1 cellular context compared by ENCODE assay signal in genomic region chr10:63206997-63207952, GRCh38.
TF ChIP-seq lines count a peak whose summit lies in the region.

No MANE protein-coding gene starts in this region.

TF ChIP-seq in GM23338, 12 proteins besides CTCF, POLR2A, EP300 and RAD21 (continued from another document):
- TF ChIP-seq, protein P1, sequence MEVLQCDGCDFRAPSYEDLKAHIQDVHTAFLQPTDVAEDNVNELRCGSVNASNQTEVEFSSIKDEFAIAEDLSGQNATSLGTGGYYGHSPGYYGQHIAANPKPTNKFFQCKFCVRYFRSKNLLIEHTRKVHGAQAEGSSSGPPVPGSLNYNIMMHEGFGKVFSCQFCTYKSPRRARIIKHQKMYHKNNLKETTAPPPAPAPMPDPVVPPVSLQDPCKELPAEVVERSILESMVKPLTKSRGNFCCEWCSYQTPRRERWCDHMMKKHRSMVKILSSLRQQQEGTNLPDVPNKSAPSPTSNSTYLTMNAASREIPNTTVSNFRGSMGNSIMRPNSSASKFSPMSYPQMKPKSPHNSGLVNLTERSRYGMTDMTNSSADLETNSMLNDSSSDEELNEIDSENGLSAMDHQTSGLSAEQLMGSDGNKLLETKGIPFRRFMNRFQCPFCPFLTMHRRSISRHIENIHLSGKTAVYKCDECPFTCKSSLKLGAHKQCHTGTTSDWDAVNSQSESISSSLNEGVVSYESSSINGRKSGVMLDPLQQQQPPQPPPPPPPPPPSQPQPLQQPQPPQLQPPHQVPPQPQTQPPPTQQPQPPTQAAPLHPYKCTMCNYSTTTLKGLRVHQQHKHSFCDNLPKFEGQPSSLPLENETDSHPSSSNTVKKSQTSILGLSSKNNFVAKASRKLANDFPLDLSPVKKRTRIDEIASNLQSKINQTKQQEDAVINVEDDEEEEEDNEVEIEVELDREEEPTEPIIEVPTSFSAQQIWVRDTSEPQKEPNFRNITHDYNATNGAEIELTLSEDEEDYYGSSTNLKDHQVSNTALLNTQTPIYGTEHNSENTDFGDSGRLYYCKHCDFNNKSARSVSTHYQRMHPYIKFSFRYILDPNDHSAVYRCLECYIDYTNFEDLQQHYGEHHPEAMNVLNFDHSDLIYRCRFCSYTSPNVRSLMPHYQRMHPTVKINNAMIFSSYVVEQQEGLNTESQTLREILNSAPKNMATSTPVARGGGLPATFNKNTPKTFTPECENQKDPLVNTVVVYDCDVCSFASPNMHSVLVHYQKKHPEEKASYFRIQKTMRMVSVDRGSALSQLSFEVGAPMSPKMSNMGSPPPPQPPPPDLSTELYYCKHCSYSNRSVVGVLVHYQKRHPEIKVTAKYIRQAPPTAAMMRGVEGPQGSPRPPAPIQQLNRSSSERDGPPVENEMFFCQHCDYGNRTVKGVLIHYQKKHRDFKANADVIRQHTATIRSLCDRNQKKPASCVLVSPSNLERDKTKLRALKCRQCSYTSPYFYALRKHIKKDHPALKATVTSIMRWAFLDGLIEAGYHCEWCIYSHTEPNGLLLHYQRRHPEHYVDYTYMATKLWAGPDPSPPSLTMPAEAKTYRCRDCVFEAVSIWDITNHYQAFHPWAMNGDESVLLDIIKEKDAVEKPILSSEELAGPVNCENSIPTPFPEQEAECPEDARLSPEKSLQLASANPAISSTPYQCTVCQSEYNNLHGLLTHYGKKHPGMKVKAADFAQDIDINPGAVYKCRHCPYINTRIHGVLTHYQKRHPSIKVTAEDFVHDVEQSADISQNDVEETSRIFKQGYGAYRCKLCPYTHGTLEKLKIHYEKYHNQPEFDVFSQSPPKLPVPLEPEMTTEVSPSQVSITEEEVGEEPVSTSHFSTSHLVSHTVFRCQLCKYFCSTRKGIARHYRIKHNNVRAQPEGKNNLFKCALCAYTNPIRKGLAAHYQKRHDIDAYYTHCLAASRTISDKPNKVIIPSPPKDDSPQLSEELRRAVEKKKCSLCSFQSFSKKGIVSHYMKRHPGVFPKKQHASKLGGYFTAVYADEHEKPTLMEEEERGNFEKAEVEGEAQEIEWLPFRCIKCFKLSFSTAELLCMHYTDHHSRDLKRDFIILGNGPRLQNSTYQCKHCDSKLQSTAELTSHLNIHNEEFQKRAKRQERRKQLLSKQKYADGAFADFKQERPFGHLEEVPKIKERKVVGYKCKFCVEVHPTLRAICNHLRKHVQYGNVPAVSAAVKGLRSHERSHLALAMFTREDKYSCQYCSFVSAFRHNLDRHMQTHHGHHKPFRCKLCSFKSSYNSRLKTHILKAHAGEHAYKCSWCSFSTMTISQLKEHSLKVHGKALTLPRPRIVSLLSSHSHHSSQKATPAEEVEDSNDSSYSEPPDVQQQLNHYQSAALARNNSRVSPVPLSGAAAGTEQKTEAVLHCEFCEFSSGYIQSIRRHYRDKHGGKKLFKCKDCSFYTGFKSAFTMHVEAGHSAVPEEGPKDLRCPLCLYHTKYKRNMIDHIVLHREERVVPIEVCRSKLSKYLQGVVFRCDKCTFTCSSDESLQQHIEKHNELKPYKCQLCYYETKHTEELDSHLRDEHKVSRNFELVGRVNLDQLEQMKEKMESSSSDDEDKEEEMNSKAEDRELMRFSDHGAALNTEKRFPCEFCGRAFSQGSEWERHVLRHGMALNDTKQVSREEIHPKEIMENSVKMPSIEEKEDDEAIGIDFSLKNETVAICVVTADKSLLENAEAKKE (CRISPR knock-in tag; IDR thresholded peaks at IDR 0.05): no peak
- TF ChIP-seq ZNF331 (CRISPR knock-in tag; IDR thresholded peaks at IDR 0.05; ENCODE audit: low read depth) (no peak), POLR2AphosphoS5 (IDR thresholded peaks at IDR 0.05; ENCODE audit: low read depth) (no peak), EZH2 (IDR thresholded peaks at IDR 0.05; ENCODE audit: low read depth, unreplicated experiment) (no peak), STAT1 (IDR thresholded peaks at IDR 0.05; ENCODE audit: unreplicated experiment) (no peak), CREB1 (CRISPR knock-in tag; IDR thresholded peaks at IDR 0.05; ENCODE audit: low read depth) (no peak), ZNF114 (CRISPR knock-in tag; IDR thresholded peaks at IDR 0.05) (no peak)
- TF ChIP-seq, protein P2, sequence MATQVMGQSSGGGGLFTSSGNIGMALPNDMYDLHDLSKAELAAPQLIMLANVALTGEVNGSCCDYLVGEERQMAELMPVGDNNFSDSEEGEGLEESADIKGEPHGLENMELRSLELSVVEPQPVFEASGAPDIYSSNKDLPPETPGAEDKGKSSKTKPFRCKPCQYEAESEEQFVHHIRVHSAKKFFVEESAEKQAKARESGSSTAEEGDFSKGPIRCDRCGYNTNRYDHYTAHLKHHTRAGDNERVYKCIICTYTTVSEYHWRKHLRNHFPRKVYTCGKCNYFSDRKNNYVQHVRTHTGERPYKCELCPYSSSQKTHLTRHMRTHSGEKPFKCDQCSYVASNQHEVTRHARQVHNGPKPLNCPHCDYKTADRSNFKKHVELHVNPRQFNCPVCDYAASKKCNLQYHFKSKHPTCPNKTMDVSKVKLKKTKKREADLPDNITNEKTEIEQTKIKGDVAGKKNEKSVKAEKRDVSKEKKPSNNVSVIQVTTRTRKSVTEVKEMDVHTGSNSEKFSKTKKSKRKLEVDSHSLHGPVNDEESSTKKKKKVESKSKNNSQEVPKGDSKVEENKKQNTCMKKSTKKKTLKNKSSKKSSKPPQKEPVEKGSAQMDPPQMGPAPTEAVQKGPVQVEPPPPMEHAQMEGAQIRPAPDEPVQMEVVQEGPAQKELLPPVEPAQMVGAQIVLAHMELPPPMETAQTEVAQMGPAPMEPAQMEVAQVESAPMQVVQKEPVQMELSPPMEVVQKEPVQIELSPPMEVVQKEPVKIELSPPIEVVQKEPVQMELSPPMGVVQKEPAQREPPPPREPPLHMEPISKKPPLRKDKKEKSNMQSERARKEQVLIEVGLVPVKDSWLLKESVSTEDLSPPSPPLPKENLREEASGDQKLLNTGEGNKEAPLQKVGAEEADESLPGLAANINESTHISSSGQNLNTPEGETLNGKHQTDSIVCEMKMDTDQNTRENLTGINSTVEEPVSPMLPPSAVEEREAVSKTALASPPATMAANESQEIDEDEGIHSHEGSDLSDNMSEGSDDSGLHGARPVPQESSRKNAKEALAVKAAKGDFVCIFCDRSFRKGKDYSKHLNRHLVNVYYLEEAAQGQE (IDR thresholded peaks at IDR 0.05; ENCODE audit: unreplicated experiment): no peak
- TF ChIP-seq, protein P3, sequence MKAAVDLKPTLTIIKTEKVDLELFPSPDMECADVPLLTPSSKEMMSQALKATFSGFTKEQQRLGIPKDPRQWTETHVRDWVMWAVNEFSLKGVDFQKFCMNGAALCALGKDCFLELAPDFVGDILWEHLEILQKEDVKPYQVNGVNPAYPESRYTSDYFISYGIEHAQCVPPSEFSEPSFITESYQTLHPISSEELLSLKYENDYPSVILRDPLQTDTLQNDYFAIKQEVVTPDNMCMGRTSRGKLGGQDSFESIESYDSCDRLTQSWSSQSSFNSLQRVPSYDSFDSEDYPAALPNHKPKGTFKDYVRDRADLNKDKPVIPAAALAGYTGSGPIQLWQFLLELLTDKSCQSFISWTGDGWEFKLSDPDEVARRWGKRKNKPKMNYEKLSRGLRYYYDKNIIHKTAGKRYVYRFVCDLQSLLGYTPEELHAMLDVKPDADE (IDR thresholded peaks at IDR 0.05): no peak
